Comparison of ENCODE assay signal across 18 cellular contexts in the genomic region with DNA sequence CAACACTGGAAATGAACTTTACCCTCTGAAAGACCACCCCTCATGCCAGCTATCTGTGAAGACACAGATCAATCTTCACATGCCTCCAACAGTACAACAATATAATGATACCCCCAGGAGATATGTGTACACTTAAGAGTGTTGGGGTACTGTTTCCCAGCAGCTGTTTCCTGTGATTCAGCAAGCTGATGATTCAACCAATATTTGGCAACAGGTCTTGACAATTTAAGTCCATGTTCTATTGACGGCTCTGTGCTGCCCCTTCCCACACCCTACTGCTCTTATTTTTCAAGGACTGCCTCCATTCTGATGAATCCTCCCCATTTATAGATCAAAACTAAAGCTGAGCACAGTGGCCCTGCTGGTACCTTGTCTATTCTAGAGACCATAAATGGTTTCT. TPM values are rescaled to one million over a fixed set of nuclear protein-coding genes. Genes with fewer than 3 reads are reported as not detected.
DNase-seq lines count a peak whose midpoint lies in the region; ATAC-seq and TF ChIP-seq lines count a peak whose summit lies in the region.
"Had no signal": no experiment of that assay in that cellular context is flagged by ENCODE, and none has a peak within 500 bp of the region (broad histone marks: within the 10 kb centered on the region; RNA-seq: fewer than 3 reads in every experiment).

No MANE protein-coding gene starts in this region.

- no peaks in the 10 kb centered on the region for H3K27me3 Mint-ChIP-seq in T-helper 17 cell
- H3K27me3 Mint-ChIP-seq: activated CD8-positive, alpha-beta T cell treated with anti-CD3 and anti-CD28 coated beads for 36 hours; CD4-positive, alpha-beta T cell had no signal

- no peak overlapping the region for H3K27ac ChIP-seq in dorsolateral prefrontal cortex
- H3K27ac ChIP-seq: SJSA1, vagina had no signal

- peak overlapping the region; percentile 41 for H3K4me3 Mint-ChIP-seq in T-helper 17 cell
- H3K4me3 Mint-ChIP-seq: activated CD8-positive, alpha-beta T cell treated with anti-CD3 and anti-CD28 coated beads for 36 hours; CD4-positive, alpha-beta T cell had no signal

- peak overlapping the region; percentile 51 for H3K27ac Mint-ChIP-seq in T-helper 17 cell
- H3K27ac Mint-ChIP-seq: activated CD8-positive, alpha-beta T cell treated with anti-CD3 and anti-CD28 coated beads for 36 hours; CD4-positive, alpha-beta T cell had no signal

- DNase-seq in ELR (ENCODE audit: low read depth) (peak; percentile 76), T-helper 17 cell (no peak), fibroblast of gingiva (ENCODE audit: low read depth) (peak; percentile 39), renal cortical epithelial cell (ENCODE audit: low read depth) (peak; percentile 46), dorsolateral prefrontal cortex (no peak), GM13976 (ENCODE audit: low spot score) (no peak), AG08395 (ENCODE audit: low spot score) (no peak)
- DNase-seq: activated CD8-positive, alpha-beta T cell treated with anti-CD3 and anti-CD28 coated beads for 36 hours; activated gamma-delta T cell treated with Interleukin-2 at 50 U/mL for 16 hours; CD4-positive, alpha-beta T cell; central memory CD4-positive, alpha-beta T cell; esophagus squamous epithelium; GDM1; stimulated activated naive CD8-positive, alpha-beta T cell treated with anti-CD3 and anti-CD28 coated beads, Interleukin-15, Interleukin-2, amounts not matched to agents 100 U/mL and 50 U/mL, for 24 hours had no signal

- no peaks in the 10 kb centered on the region for H3K27me3 ChIP-seq in dorsolateral prefrontal cortex
- H3K27me3 ChIP-seq: esophagus squamous epithelium, SJSA1, vagina had no signal

- intact Hi-C loops in dorsolateral prefrontal cortex (cut with DNase I), result loop anchor here in 1 of 2 donors (10.0 kb wide), 2 partner anchors 695 to 765 kb away; no protein-coding TSS in a partner anchor

- H3K4me1 Mint-ChIP-seq in T-helper 17 cell, result peaks cover 34% of the 10 kb centered on the region

- TF ChIP-seq CTCF in dorsolateral prefrontal cortex (IDR thresholded peaks at IDR 0.05 in 54 of 56, conservative IDR thresholded peaks at IDR 0.05 in 2 of 56; ENCODE audit: low read depth in 1 of 56, partially characterized antibody in 56 of 56) (no peak), GM13976 (IDR thresholded peaks at IDR 0.05; ENCODE audit: borderline replicate concordance, control extremely low read depth, extremely low read depth, insufficient read depth, missing control alignments) (no peak)

- H3K36me3 Mint-ChIP-seq in T-helper 17 cell (ENCODE audit: low read depth), result peaks cover 15% of the 10 kb centered on the region

- no peak overlapping the region for H3K4me3 ChIP-seq in dorsolateral prefrontal cortex
- H3K4me3 ChIP-seq: esophagus squamous epithelium, HAP-1, SJSA1, vagina had no signal

- in situ Hi-C loops in GM13976 (cut with MboI; ENCODE audit: low sequenced_read_pairs, unreplicated experiment), result no loop called here

- no peaks in the 10 kb centered on the region for H3K9me3 ChIP-seq in T-helper 17 cell (ENCODE audit: control insufficient read depth, low read length, poor library complexity, severe bottlenecking)
- H3K9me3 ChIP-seq: esophagus squamous epithelium, HAP-1, SJSA1, vagina had no signal

- ATAC-seq in T-helper 17 cell (no peak), GM21825 (IDR thresholded peaks at IDR 0.05; ENCODE audit: unreplicated experiment) (no peak)
- ATAC-seq: activated CD8-positive, alpha-beta T cell treated with anti-CD3 and anti-CD28 coated beads for 36 hours; stimulated activated naive CD8-positive, alpha-beta T cell treated with anti-CD3 and anti-CD28 coated beads, Interleukin-15, Interleukin-2, amounts not matched to agents 100 U/mL and 50 U/mL, for 24 hours had no signal

RNA-seq across cellular contexts. Expression of a gene that starts 6.6 kb away (rescaled TPM):
- total RNA-seq in T-helper 17 cell (10 to 100 TPM; 64.6 to 67.3 TPM), renal cortical epithelial cell (39.9 and 175 TPM in 2 replicates), dorsolateral prefrontal cortex (100 to 1,000 TPM in 41 of 120 experiments, 10 to 100 TPM in 79; 61.4 to 132 (median 93.3) TPM)

Comparison
In these comparisons a context has a peak if more than half of its experiments do, and no peak if none do; other contexts are left out.
1. DNase-seq: peak in ELR (single experiment), fibroblast of gingiva (single experiment) and renal cortical epithelial cell (single experiment); none in T-helper 17 cell (0 of 3), dorsolateral prefrontal cortex (0 of 10), GM13976 (single experiment) and AG08395 (single experiment).